In the genomic region with DNA sequence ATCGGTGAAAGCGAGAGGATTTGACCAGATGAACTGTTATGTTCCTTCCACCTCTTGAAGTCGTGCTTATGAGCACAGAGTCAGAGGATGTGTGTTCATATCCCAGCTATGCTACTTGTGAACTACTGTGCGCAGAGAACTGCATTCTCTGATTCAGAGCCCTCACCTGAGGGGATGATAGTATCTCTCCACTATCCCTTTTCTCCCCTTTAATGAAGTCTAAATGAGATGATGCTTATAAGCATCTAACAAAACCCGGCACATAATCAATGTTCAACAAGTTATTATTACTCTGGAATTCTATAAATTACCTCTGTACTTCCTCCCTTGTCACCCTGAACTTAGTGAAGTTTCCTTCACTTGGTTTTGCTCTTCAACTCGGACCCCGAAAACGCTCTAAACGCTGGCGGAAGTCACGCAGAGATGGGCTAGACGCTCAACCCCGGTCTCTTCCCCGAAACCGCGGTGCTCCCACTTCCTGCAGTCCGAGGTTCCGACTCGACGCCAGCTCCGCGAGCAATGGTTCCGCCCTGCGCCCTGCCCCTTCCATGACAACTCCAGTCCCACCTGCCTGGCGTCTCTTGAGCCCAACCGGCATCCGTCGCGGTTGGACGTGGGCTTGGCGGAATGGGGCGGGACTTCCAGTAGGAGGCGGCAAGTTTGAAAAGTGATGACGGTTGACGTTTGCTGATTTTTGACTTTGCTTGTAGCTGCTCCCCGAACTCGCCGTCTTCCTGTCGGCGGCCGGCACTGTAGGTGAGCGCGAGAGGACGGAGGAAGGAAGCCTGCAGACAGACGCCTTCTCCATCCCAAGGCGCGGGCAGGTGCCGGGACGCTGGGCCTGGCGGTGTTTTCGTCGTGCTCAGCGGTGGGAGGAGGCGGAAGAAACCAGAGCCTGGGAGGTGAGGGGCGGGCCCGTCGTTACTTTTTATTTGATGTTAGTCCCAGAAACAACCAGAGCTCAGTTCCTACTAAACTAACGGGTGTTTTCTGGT, we compare ENCODE assay signal across 8 cellular contexts. TPM values are rescaled to one million over a fixed set of nuclear protein-coding genes. Genes with fewer than 3 reads are reported as not detected.
A peak's percentile ranks its signal among the peaks of the same experiment; 100 is the strongest.
DNase-seq lines count a peak whose midpoint lies in the region; ATAC-seq and TF ChIP-seq lines count a peak whose summit lies in the region.

A gene (plus strand): TSS at position 644 of the 995 bp plus-strand sequence. CDS start 4,098 bp downstream, outside the sequence.

- peak within 1 kb of the TSS; percentile 90 for H3K4me2 ChIP-seq in KMS-11

- TF ChIP-seq POLR2A in Peyer's patch (IDR thresholded peaks at IDR 0.05), result peak; percentile 16 to 47

- no peak for TF ChIP-seq CTCF in KMS-11 (conservative IDR thresholded peaks at IDR 0.05; ENCODE audit: low read depth, low read length)
- peak in 1 of 6 experiments; percentile 25 for TF ChIP-seq CTCF in Peyer's patch (IDR thresholded peaks at IDR 0.05)

- peak within 1 kb of the TSS; percentile 83 for H3K27ac ChIP-seq in KMS-11
- peak within 1 kb of the TSS; percentile 56 to 69 (median 64) for H3K27ac ChIP-seq in Peyer's patch
- H3K27ac ChIP-seq in muscle layer of colon (ENCODE audit: low read depth, low read length), result peak within 1 kb of the TSS; percentile 81

- peaks cover 28% of the 10 kb centered on the region for H3K4me1 ChIP-seq in KMS-11 (ENCODE audit: low read depth, poor library complexity, severe bottlenecking)
- H3K4me1 ChIP-seq in Peyer's patch, result peaks cover 0 to 6% (median 0%) of the 10 kb centered on the region in 4 donors
- peaks cover 14% of the 10 kb centered on the region for H3K4me1 ChIP-seq in muscle layer of colon (ENCODE audit: insufficient read depth, low read length)

- ATAC-seq in GM21737 (IDR thresholded peaks at IDR 0.05; ENCODE audit: unreplicated experiment) (peak; percentile 94), esophagus mucosa (peak; percentile 100)

- no peaks in the 10 kb centered on the region for H4K20me1 ChIP-seq in KMS-11 (ENCODE audit: insufficient read depth)

- H3K36me3 ChIP-seq in KMS-11 (ENCODE audit: insufficient read depth), result no peaks in the 10 kb centered on the region
- peaks cover 0 to 10% (median 0%) of the 10 kb centered on the region in 3 donors for H3K36me3 ChIP-seq in Peyer's patch
- peaks cover 3% of the 10 kb centered on the region for H3K36me3 ChIP-seq in muscle layer of colon (ENCODE audit: insufficient read depth, low read length)

- peak within 1 kb of the TSS; percentile 86 for H2AFZ ChIP-seq in KMS-11 (ENCODE audit: low read depth)

- peak; percentile 92 for DNase-seq in DMS53 treated with DMSO at 0.1 percent for 48 hours (lab: John Stamatoyannopoulos, UW; ENCODE audit: unreplicated experiment)
- peak; percentile 92 to 98 (median 97) for DNase-seq in Peyer's patch
- peak; percentile 99 for DNase-seq in activated T-cell treated with anti-CD3 and anti-CD28 coated beads, Interleukin-2, amount 50 U/mL, for 48 hours
- DNase-seq in stimulated activated CD8-positive, alpha-beta memory T cell treated with anti-CD3 and anti-CD28 coated beads, Interleukin-7, amount 100 ng/mL, for 24 hours (ENCODE audit: low read depth), result peak; percentile 94

- H3K9ac ChIP-seq in KMS-11 (peak within 1 kb of the TSS; percentile 68), muscle layer of colon (ENCODE audit: low read length) (peak within 1 kb of the TSS; percentile 82)

- H3K4me3 ChIP-seq in KMS-11 (IDR thresholded peaks at IDR 0.05; ENCODE audit: insufficient read depth, low read depth, low read length), result peak within 1 kb of the TSS; percentile 94
- peak within 1 kb of the TSS; percentile 52 to 75 (median 64) for H3K4me3 ChIP-seq in Peyer's patch
- H3K4me3 ChIP-seq in muscle layer of colon (ENCODE audit: low read depth in 1 of 2, low read length in 2 of 2), result peak within 1 kb of the TSS; percentile 56 to 95

- H3K9me3 ChIP-seq in Peyer's patch (no peaks in the 10 kb centered on the region), muscle layer of colon (ENCODE audit: low read length) (no peaks in the 10 kb centered on the region)

- H3K79me2 ChIP-seq in KMS-11 (ENCODE audit: insufficient read depth, low read depth), result peaks cover 54% of the 10 kb centered on the region

- H3K27me3 ChIP-seq in KMS-11 (ENCODE audit: insufficient read depth, low read depth) (no peaks in the 10 kb centered on the region), Peyer's patch (no peaks in the 10 kb centered on the region), muscle layer of colon (ENCODE audit: control insufficient read depth in 1 of 2, insufficient read depth in 2 of 2, low read length in 2 of 2) (no peaks in the 10 kb centered on the region)

RNA-seq across cellular contexts. Expression of the gene that starts here (rescaled TPM):
- 10 to 100 TPM in 1 of 4 donors, 1 to 10 TPM in 3; 1.1 to 31.4 (median 3.9) TPM for total RNA-seq in Peyer's patch
- total RNA-seq in esophagus mucosa, result 8.6 TPM

Comparison
In these comparisons a context has a peak if more than half of its experiments do, and no peak if none do; other contexts are left out.
1. Peak in every context shown above with its lines: DNase-seq, ATAC-seq, H3K4me3 ChIP-seq and H3K27ac ChIP-seq.